In genomic region chr12:122356192-122356635, GRCh38 we compare ENCODE assay signal across 8 cellular contexts.
DNase-seq lines count a peak whose midpoint lies in the region; ATAC-seq and TF ChIP-seq lines count a peak whose summit lies in the region.

No MANE protein-coding gene starts in this region.

- H3K4me3 Mint-ChIP-seq in activated CD8-positive, alpha-beta T cell treated with anti-CD3 and anti-CD28 coated beads for 36 hours: no peak overlapping the region
- H3K4me3 Mint-ChIP-seq in naive thymus-derived CD8-positive, alpha-beta T cell: no peak overlapping the region

- no peak overlapping the region for H3K4me3 ChIP-seq in epithelial cell of proximal tubule (ENCODE audit: low read depth, low read length)

- H3K36me3 Mint-ChIP-seq in activated CD8-positive, alpha-beta T cell treated with anti-CD3 and anti-CD28 coated beads for 36 hours (ENCODE audit: low read depth): peaks cover 29% of the 10 kb centered on the region
- H3K36me3 Mint-ChIP-seq in naive thymus-derived CD8-positive, alpha-beta T cell: peaks cover 9 to 58% (median 25%) of the 10 kb centered on the region in 3 donors

- ATAC-seq in activated CD8-positive, alpha-beta T cell treated with anti-CD3 and anti-CD28 coated beads for 36 hours: peak; percentile 91
- peak; percentile 80 to 84 for ATAC-seq in naive thymus-derived CD8-positive, alpha-beta T cell
- no peak for ATAC-seq in HG03025 (IDR thresholded peaks at IDR 0.05; ENCODE audit: low FRiP score, unreplicated experiment)

- peak overlapping the region; percentile 15 for H3K27ac Mint-ChIP-seq in activated CD8-positive, alpha-beta T cell treated with anti-CD3 and anti-CD28 coated beads for 36 hours
- no peak overlapping the region for H3K27ac Mint-ChIP-seq in naive thymus-derived CD8-positive, alpha-beta T cell

- H3K27ac ChIP-seq in C4-2B (no peak overlapping the region), substantia nigra (ENCODE audit: low read depth, low read length, poor library complexity, severe bottlenecking) (no peak overlapping the region)

- DNase-seq in HEK293T (ENCODE audit: extremely low spot score) (peak; percentile 64), NCI-H82 treated with DMSO at 0.1 percent for 48 hours (lab: John Stamatoyannopoulos, UW; ENCODE audit: unreplicated experiment) (peak; percentile 52), epithelial cell of proximal tubule (ENCODE audit: low read depth) (no peak), substantia nigra (lab: John Stamatoyannopoulos, UW) (peak in 30 of 49 donors; percentile 0 to 44 (median 12))
- peak; percentile 73 for DNase-seq in activated CD8-positive, alpha-beta T cell treated with anti-CD3 and anti-CD28 coated beads for 36 hours
- peak in 8 of 10 donors; percentile 12 to 55 (median 50) for DNase-seq in naive thymus-derived CD8-positive, alpha-beta T cell

- POLR2A ChIA-PET in HEK293T (lab: Yijun Ruan, JAX): no interaction called here
- POLR2A ChIA-PET in activated CD8-positive, alpha-beta T cell treated with anti-CD3 and anti-CD28 coated beads for 36 hours (lab: Charles Lee): interaction anchor here (1.3 kb wide), 1 partner anchor 264 kb away, joined by 3 read pairs; no protein-coding TSS in a partner anchor
- POLR2A ChIA-PET in naive thymus-derived CD8-positive, alpha-beta T cell (lab: Charles Lee): interaction anchor here (0.8 kb wide), 1 partner anchor 13 kb away, joined by 4 read pairs; no protein-coding TSS in a partner anchor

- CTCF ChIA-PET in HEK293T (lab: Yijun Ruan, JAX): interaction anchor here (0.6 to 2.2 kb wide), 6 partner anchors 13 to 80 kb away, joined by 3 to 7 read pairs (median 4); no protein-coding TSS in a partner anchor
- CTCF ChIA-PET in activated CD8-positive, alpha-beta T cell treated with anti-CD3 and anti-CD28 coated beads for 36 hours (lab: Charles Lee): interaction anchor here (0.6 to 2.9 kb wide), 51 partner anchors 9 to 824 kb away, joined by 3 to 49 read pairs (median 5); partner anchors contain the start of gene ZCCHC8

- H3K27me3 Mint-ChIP-seq in activated CD8-positive, alpha-beta T cell treated with anti-CD3 and anti-CD28 coated beads for 36 hours: no peaks in the 10 kb centered on the region
- no peaks in the 10 kb centered on the region for H3K27me3 Mint-ChIP-seq in naive thymus-derived CD8-positive, alpha-beta T cell

- intact Hi-C loops in activated CD8-positive, alpha-beta T cell treated with anti-CD3 and anti-CD28 coated beads for 36 hours (cut with micrococcal nuclease): no loop called here

- no peaks in the 10 kb centered on the region for H3K9me3 Mint-ChIP-seq in activated CD8-positive, alpha-beta T cell treated with anti-CD3 and anti-CD28 coated beads for 36 hours
- H3K9me3 Mint-ChIP-seq in naive thymus-derived CD8-positive, alpha-beta T cell: no peaks in the 10 kb centered on the region

- peaks cover 13% of the 10 kb centered on the region for H3K4me1 Mint-ChIP-seq in activated CD8-positive, alpha-beta T cell treated with anti-CD3 and anti-CD28 coated beads for 36 hours (ENCODE audit: low read depth)
- peaks cover 0 to 15% (median 4%) of the 10 kb centered on the region in 4 donors for H3K4me1 Mint-ChIP-seq in naive thymus-derived CD8-positive, alpha-beta T cell

- TF ChIP-seq CTCF in C4-2B (conservative IDR thresholded peaks at IDR 0.05) (peak; percentile 85), epithelial cell of proximal tubule (conservative IDR thresholded peaks at IDR 0.05; ENCODE audit: low read depth, low read length) (peak; percentile 76)
- peak; percentile 81 for TF ChIP-seq CTCF in activated CD8-positive, alpha-beta T cell treated with anti-CD3 and anti-CD28 coated beads for 36 hours (IDR thresholded peaks at IDR 0.05)

TF ChIP-seq in HEK293T, 16 proteins besides CTCF, POLR2A, EP300 and RAD21:
- TF ChIP-seq FOXK2 (IDR thresholded peaks at IDR 0.05): no peak
- no peak for TF ChIP-seq SUZ12 (IDR thresholded peaks at IDR 0.05)
- no peak for TF ChIP-seq FOXA1 (IDR thresholded peaks at IDR 0.05)
- no peak for TF ChIP-seq LEF1 (IDR thresholded peaks at IDR 0.05; ENCODE audit: borderline replicate concordance)
- no peak for TF ChIP-seq L3MBTL2 (conservative IDR thresholded peaks at IDR 0.05)
- TF ChIP-seq BHLHE40 (IDR thresholded peaks at IDR 0.05; ENCODE audit: borderline replicate concordance): no peak
- TF ChIP-seq ZNF384 (IDR thresholded peaks at IDR 0.05): no peak
- TF ChIP-seq TARDBP (IDR thresholded peaks at IDR 0.05): no peak
- TF ChIP-seq FOXM1 (IDR thresholded peaks at IDR 0.05; ENCODE audit: borderline replicate concordance): no peak
- TF ChIP-seq CTBP1 (IDR thresholded peaks at IDR 0.05; ENCODE audit: borderline replicate concordance): no peak
- TF ChIP-seq NFRKB (IDR thresholded peaks at IDR 0.05): no peak
- no peak for TF ChIP-seq SP1 (IDR thresholded peaks at IDR 0.05)
- TF ChIP-seq ARNT (IDR thresholded peaks at IDR 0.05): no peak
- TF ChIP-seq HDGF (IDR thresholded peaks at IDR 0.05; ENCODE audit: borderline replicate concordance): no peak
- no peak for TF ChIP-seq ELF4 (IDR thresholded peaks at IDR 0.05)
